ENCODE assay signal across 24 cellular contexts in the genomic region with DNA sequence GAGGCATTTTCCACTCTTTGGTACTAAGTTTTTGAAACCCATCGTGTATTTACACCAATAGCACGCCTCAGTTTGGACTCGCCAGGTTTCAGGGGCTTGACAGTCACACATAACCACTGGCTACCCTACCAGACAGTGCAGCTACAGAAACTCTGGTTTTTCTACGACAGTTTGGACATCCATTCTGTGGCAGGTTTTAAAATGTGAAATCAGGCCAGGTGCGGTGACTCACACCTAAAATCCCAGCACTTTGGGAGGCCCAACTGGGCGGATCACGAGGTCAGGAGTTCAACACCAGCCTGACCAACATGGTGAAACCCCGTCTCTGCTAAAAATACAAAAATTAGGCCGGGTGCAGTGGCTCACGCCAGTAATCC. TPM values are rescaled to one million over a fixed set of nuclear protein-coding genes. Genes with fewer than 3 reads are reported as not detected.
"Had no signal": no experiment of that assay in that cellular context is flagged by ENCODE, and none has a peak within 500 bp of the region (broad histone marks: within the 10 kb centered on the region; RNA-seq: fewer than 3 reads in every experiment).

No MANE protein-coding gene starts in this region.

- H3K4me3 ChIP-seq: breast epithelium, colonic mucosa, PC-9 had no signal

- H3K27ac ChIP-seq: breast epithelium, colonic mucosa, PC-9, WERI-Rb-1 had no signal

- H3K4me2 ChIP-seq: PC-9 had no signal

- H3K4me1 ChIP-seq: breast epithelium, colonic mucosa had no signal

- H3K36me3 ChIP-seq: breast epithelium had no signal

- DNase-seq: activated CD4-positive, alpha-beta memory T cell treated with anti-CD3 and anti-CD28 coated beads, Interleukin-2, amount 10 ng/mL, durations not matched to agents 7 days and 5 days; activated CD4-positive, alpha-beta T cell treated with anti-CD3 and anti-CD28 coated beads for 36 hours; activated CD4-positive, alpha-beta T cell treated with anti-CD3 and anti-CD28 coated beads, Interleukin-2, amount 50 U/mL, for 1 hour; activated gamma-delta T cell treated with Interleukin-2 at 50 U/mL for 16 hours; activated T-cell treated with anti-CD3 and anti-CD28 coated beads, Interleukin-2, amount 50 U/mL, for 72 hours; aorta; caudate nucleus; colonic mucosa; Kasumi-1; NCI-H1048; NCI-H1930; NCI-H2171; NCI-H226; NCI-H526; NCI-H774; NK-92 treated with Interleukin-12 subunit alpha and Interleukin-12 subunit beta, amount 100 ng/mL, for 24 hours; PC-9; SIG-M5; T-helper 1 cell; WERI-Rb-1 had no signal

- H3K9me3 ChIP-seq: breast epithelium, colonic mucosa had no signal

- H3K27me3 ChIP-seq: breast epithelium, colonic mucosa had no signal

- ATAC-seq: activated CD4-positive, alpha-beta T cell treated with anti-CD3 and anti-CD28 coated beads for 36 hours; activated T-cell treated with anti-CD3 and anti-CD28 coated beads, Interleukin-2, amount 50 U/mL, for 72 hours had no signal

RNA-seq across cellular contexts. Expression of gene SYNGR4, which starts 14.0 kb away (rescaled TPM):
- total RNA-seq: activated CD8-positive, alpha-beta memory T cell treated with anti-CD3 and anti-CD28 coated beads for 36 hours; activated T-helper 2 cell treated with anti-CD3 and anti-CD28 coated beads, Interferon-gamma antibody, Interleukin-2, Interleukin-4, amounts not matched to agents 10 μg/mL and 5 μg/mL and 100 μg/mL, durations not matched to agents 14 hours and 24 hours and 36 hours; aorta; breast epithelium; colonic mucosa; T-helper 2 cell treated with Interferon-gamma antibody and Interleukin-4, amounts not matched to agents 100 ng/mL and 5 ng/mL, for 36 hours had no signal
- polyA plus RNA-seq: aorta had no signal
